Comparison of ENCODE assay signal across 1 cellular context in the genomic region with DNA sequence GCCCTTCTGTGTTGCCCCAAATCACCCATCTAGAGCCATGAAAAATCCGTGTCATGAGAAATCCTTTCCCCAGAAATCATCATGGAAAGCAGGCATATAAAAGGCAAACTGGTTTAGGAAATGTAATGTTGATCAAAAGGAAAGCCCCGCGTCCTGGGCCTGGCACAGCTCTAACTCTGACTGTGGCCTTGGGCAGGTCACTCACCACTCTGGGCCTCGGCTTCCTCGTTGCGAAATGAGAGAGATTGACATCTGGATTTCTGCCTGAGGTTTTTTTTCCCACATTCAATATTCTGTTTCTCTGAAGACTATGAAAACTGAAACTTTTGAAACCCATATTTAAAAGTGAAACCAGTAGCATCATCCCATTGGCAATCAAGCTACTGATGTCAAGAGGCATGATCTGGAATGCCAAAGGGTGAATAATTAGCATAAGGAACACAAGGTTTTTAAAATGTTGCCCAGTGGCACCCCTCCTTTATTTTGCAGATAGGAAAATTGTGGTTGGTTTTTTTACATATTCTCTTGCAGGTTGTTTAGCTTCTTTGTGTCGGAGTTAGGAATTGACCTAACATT.
TF ChIP-seq lines count a peak whose summit lies in the region.

No MANE protein-coding gene starts in this region.

TF ChIP-seq in K562, 482 proteins besides CTCF, POLR2A, EP300 and RAD21 (continued from another document):
- TF ChIP-seq, protein P1, sequence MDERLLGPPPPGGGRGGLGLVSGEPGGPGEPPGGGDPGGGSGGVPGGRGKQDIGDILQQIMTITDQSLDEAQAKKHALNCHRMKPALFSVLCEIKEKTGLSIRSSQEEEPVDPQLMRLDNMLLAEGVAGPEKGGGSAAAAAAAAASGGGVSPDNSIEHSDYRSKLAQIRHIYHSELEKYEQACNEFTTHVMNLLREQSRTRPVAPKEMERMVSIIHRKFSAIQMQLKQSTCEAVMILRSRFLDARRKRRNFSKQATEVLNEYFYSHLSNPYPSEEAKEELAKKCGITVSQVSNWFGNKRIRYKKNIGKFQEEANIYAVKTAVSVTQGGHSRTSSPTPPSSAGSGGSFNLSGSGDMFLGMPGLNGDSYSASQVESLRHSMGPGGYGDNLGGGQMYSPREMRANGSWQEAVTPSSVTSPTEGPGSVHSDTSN (CRISPR knock-in tag; IDR thresholded peaks at IDR 0.05; ENCODE audit: low read depth), result no peak
- TF ChIP-seq, protein P1 (tag; conservative IDR thresholded peaks at IDR 0.05; ENCODE audit: low read depth), result peak; percentile 45; the same call in 1 of the 2 replicates
- TF ChIP-seq BACH1 (tag; IDR thresholded peaks at IDR 0.05) (0 out of 2 replicates have a peak, but pooled peaks have one; percentile 12), CEBPG (CRISPR knock-in tag; IDR thresholded peaks at IDR 0.05) (no peak), CEBPG (tag; conservative IDR thresholded peaks at IDR 0.05 in 1 of 2, IDR thresholded peaks at IDR 0.05 in 1 of 2) (peak in 1 of 2 experiments; percentile 79; a peak in 2 of 4 replicates)
- TF ChIP-seq, protein P2, sequence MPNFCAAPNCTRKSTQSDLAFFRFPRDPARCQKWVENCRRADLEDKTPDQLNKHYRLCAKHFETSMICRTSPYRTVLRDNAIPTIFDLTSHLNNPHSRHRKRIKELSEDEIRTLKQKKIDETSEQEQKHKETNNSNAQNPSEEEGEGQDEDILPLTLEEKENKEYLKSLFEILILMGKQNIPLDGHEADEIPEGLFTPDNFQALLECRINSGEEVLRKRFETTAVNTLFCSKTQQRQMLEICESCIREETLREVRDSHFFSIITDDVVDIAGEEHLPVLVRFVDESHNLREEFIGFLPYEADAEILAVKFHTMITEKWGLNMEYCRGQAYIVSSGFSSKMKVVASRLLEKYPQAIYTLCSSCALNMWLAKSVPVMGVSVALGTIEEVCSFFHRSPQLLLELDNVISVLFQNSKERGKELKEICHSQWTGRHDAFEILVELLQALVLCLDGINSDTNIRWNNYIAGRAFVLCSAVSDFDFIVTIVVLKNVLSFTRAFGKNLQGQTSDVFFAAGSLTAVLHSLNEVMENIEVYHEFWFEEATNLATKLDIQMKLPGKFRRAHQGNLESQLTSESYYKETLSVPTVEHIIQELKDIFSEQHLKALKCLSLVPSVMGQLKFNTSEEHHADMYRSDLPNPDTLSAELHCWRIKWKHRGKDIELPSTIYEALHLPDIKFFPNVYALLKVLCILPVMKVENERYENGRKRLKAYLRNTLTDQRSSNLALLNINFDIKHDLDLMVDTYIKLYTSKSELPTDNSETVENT (CRISPR knock-in tag; IDR thresholded peaks at IDR 0.05), result no peak
- TF ChIP-seq, protein P3, sequence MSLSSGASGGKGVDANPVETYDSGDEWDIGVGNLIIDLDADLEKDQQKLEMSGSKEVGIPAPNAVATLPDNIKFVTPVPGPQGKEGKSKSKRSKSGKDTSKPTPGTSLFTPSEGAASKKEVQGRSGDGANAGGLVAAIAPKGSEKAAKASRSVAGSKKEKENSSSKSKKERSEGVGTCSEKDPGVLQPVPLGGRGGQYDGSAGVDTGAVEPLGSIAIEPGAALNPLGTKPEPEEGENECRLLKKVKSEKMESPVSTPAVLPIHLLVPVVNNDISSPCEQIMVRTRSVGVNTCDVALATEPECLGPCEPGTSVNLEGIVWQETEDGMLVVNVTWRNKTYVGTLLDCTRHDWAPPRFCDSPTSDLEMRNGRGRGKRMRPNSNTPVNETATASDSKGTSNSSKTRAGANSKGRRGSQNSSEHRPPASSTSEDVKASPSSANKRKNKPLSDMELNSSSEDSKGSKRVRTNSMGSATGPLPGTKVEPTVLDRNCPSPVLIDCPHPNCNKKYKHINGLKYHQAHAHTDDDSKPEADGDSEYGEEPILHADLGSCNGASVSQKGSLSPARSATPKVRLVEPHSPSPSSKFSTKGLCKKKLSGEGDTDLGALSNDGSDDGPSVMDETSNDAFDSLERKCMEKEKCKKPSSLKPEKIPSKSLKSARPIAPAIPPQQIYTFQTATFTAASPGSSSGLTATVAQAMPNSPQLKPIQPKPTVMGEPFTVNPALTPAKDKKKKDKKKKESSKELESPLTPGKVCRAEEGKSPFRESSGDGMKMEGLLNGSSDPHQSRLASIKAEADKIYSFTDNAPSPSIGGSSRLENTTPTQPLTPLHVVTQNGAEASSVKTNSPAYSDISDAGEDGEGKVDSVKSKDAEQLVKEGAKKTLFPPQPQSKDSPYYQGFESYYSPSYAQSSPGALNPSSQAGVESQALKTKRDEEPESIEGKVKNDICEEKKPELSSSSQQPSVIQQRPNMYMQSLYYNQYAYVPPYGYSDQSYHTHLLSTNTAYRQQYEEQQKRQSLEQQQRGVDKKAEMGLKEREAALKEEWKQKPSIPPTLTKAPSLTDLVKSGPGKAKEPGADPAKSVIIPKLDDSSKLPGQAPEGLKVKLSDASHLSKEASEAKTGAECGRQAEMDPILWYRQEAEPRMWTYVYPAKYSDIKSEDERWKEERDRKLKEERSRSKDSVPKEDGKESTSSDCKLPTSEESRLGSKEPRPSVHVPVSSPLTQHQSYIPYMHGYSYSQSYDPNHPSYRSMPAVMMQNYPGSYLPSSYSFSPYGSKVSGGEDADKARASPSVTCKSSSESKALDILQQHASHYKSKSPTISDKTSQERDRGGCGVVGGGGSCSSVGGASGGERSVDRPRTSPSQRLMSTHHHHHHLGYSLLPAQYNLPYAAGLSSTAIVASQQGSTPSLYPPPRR (CRISPR knock-in tag; IDR thresholded peaks at IDR 0.05; ENCODE audit: borderline replicate concordance), result no peak
